Comparison of ENCODE assay signal across 15 cellular contexts in genomic region chr4:13766722-13767495, GRCh38.
"Had no signal": no experiment of that assay in that cellular context is flagged by ENCODE, and none has a peak within 500 bp of the region (broad histone marks: within the 10 kb centered on the region; RNA-seq: fewer than 3 reads in every experiment).

No MANE protein-coding gene starts in this region.

- H3K4me3 ChIP-seq: colonic mucosa, right lobe of liver, spleen, transverse colon had no signal

- H3K27ac ChIP-seq: colonic mucosa, right lobe of liver, spleen, transverse colon had no signal

- H3K27me3 ChIP-seq: colonic mucosa, right lobe of liver, spleen, transverse colon had no signal

- H3K36me3 ChIP-seq: colonic mucosa, right lobe of liver, spleen, transverse colon had no signal

- H3K9me3 ChIP-seq: colonic mucosa had no signal

- H3K4me1 ChIP-seq: colonic mucosa, right lobe of liver, spleen, transverse colon had no signal

- DNase-seq: activated B cell treated with CpG ODN at 0.5 μM for 24 hours; activated CD4-positive, alpha-beta T cell treated with anti-CD3 and anti-CD28 coated beads, Interleukin-2, amount 10 ng/mL, durations not matched to agents 24 days and 14 days; activated CD8-positive, alpha-beta memory T cell treated with anti-CD3 and anti-CD28 coated beads for 24 hours; activated naive CD4-positive, alpha-beta T cell treated with Interleukin-2 at 50 U/mL for 16 hours; activated naive CD8-positive, alpha-beta T cell treated with anti-CD3 and anti-CD28 coated beads, Interleukin-2, amount 50 U/mL, for 24 hours; colonic mucosa; effector CD8-positive, alpha-beta T cell; mesenchymal stem cell; right lobe of liver; spleen; stimulated activated CD4-positive, alpha-beta T cell treated with anti-CD3 and anti-CD28 coated beads, Interleukin-1b, Interleukin-23, amount 100 ng/mL, for 48 hours; T-helper 2 cell; transverse colon had no signal

- ATAC-seq: activated naive CD8-positive, alpha-beta T cell treated with anti-CD3 and anti-CD28 coated beads, Interleukin-2, amount 50 U/mL, for 24 hours; left lobe of liver; right lobe of liver; stimulated activated memory B cell treated with anti-CD40 and anti-IgM and Interleukin-4, amounts not matched to agents 10 μg/mL and 1 μg/mL and 100 μg/mL, for 72 hours had no signal
